9 cellular contexts compared by ENCODE assay signal in genomic region chr14:55053018-55053417, GRCh38. TPM values are rescaled to one million over a fixed set of nuclear protein-coding genes. Genes with fewer than 3 reads are reported as not detected.
DNase-seq lines count a peak whose midpoint lies in the region; ATAC-seq and TF ChIP-seq lines count a peak whose summit lies in the region.
"Had no signal": no experiment of that assay in that cellular context is flagged by ENCODE, and none has a peak within 500 bp of the region (broad histone marks: within the 10 kb centered on the region; RNA-seq: fewer than 3 reads in every experiment).

No MANE protein-coding gene starts in this region.

- H3K4me3 Mint-ChIP-seq in mesothelial cell of epicardium: peak overlapping the region; percentile 92

- TF ChIP-seq CTCF in right atrium auricular region (IDR thresholded peaks at IDR 0.05) (no peak), mesothelial cell of epicardium (IDR thresholded peaks at IDR 0.05; ENCODE audit: unreplicated experiment) (no peak)

- peaks cover 14% of the 10 kb centered on the region for H3K36me3 Mint-ChIP-seq in mesothelial cell of epicardium

- H3K4me1 ChIP-seq in right atrium auricular region: peaks cover 0 to 40% of the 10 kb centered on the region in 2 donors

- peak overlapping the region; percentile 99 to 100 for H3K27ac ChIP-seq in right atrium auricular region

- H3K4me1 Mint-ChIP-seq in mesothelial cell of epicardium: peaks cover 32% of the 10 kb centered on the region

- DNase-seq in right atrium auricular region (ENCODE audit: low spot score): no peak
- no peak for DNase-seq in Right ventricle myocardium superior
- peak; percentile 35 to 71 for DNase-seq in T47D (ENCODE audit: low read depth in 1 of 2, low spot score in 1 of 2)
- no peak for DNase-seq in mesothelial cell of epicardium (ENCODE audit: low spot score in 2 of 2, unreplicated experiment in 2 of 2)
- DNase-seq in HT-29 (ENCODE audit: low spot score): no peak
- no peak for DNase-seq in posterior cingulate gyrus
- no peak for DNase-seq in NK-92 treated with Interleukin-12 subunit alpha and Interleukin-12 subunit beta, amount 100 ng/mL, for 24 hours (lab: John Stamatoyannopoulos, UW)
- DNase-seq: DMS79 had no signal

- no peaks in the 10 kb centered on the region for H3K9me3 ChIP-seq in right atrium auricular region

- peak overlapping the region; percentile 98 for H3K27ac Mint-ChIP-seq in mesothelial cell of epicardium

- no peaks in the 10 kb centered on the region for H3K36me3 ChIP-seq in right atrium auricular region

- no peaks in the 10 kb centered on the region for H3K27me3 Mint-ChIP-seq in mesothelial cell of epicardium (ENCODE audit: low read depth)

- no peak overlapping the region for H3K4me3 ChIP-seq in right atrium auricular region

- H3K27me3 ChIP-seq in right atrium auricular region: no peaks in the 10 kb centered on the region

- in situ Hi-C loops in T47D (cut with HindIII; ENCODE audit: low pct_unique_long_range_greater_than_20kb, low sequenced_read_pairs): no loop called here

- no peaks in the 10 kb centered on the region for H3K9me3 Mint-ChIP-seq in mesothelial cell of epicardium

- ATAC-seq in Right ventricle myocardium superior (ENCODE audit: poor library complexity): no peak
- no peak for ATAC-seq in GM19035 (IDR thresholded peaks at IDR 0.05; ENCODE audit: unreplicated experiment)

- intact Hi-C loops in Right ventricle myocardium superior (cut with DNase I): no loop called here
- intact Hi-C loops in posterior cingulate gyrus (cut with DNase I): loop anchor here (10.0 kb wide), 1 partner anchor 532 kb away; the partner anchor contains the start of gene KTN1

RNA-seq across cellular contexts. Expression of gene MAPK1IP1L, which starts 1.6 kb away (rescaled TPM):
- total RNA-seq in right atrium auricular region (100 to 1,000 TPM in 1 of 2 donors, 10 to 100 TPM in 1; 81.2 to 111 TPM), Right ventricle myocardium superior (49.5 TPM), mesothelial cell of epicardium (116 to 120 TPM (median 119 TPM) in 3 replicates)
- total RNA-seq in HT-29 (2014; rRNA removed; shearing (Covaris generic)): 15.9 and 29.5 TPM in 2 replicates

RNA-seq across cellular contexts. Expression of gene SOCS4, which starts 26.0 kb away (rescaled TPM):
- total RNA-seq in right atrium auricular region: 10 to 100 TPM; 13.1 to 13.6 TPM
- 15.2 TPM for total RNA-seq in Right ventricle myocardium superior
- total RNA-seq in mesothelial cell of epicardium: 20.6 to 22.1 TPM (median 21.6 TPM) in 3 replicates
- total RNA-seq in HT-29 (2014; rRNA removed; shearing (Covaris generic)): 5.3 and 5.8 TPM in 2 replicates

RNA-seq across cellular contexts. Expression of gene WDHD1, which starts 26.1 kb away (rescaled TPM):
- total RNA-seq in right atrium auricular region (under 1 TPM; 0.59 to 0.94 TPM), Right ventricle myocardium superior (1.5 TPM), mesothelial cell of epicardium (15.5 to 16.9 TPM (median 16.1 TPM) in 3 replicates)
- total RNA-seq in HT-29 (2014; rRNA removed; shearing (Covaris generic)): 4.3 and 5.0 TPM in 2 replicates

Comparison
In these comparisons a context has a peak if more than half of its experiments do, and no peak if none do; other contexts are left out.
1. DNase-seq: peak in T47D (2 of 2); none in right atrium auricular region (single experiment), Right ventricle myocardium superior (single experiment), mesothelial cell of epicardium (0 of 2), HT-29 (single experiment), posterior cingulate gyrus (0 of 10) and NK-92 treated with Interleukin-12 subunit alpha and Interleukin-12 subunit beta, amount 100 ng/mL, for 24 hours (single experiment).